ENCODE assay signal across 9 cellular contexts in genomic region chr1:94961994-94962744, GRCh38. TPM values are rescaled to one million over a fixed set of nuclear protein-coding genes. Genes with fewer than 3 reads are reported as not detected.
DNase-seq lines count a peak whose midpoint lies in the region; TF ChIP-seq lines count a peak whose summit lies in the region.
"Had no signal": no experiment of that assay in that cellular context is flagged by ENCODE, and none has a peak within 500 bp of the region (broad histone marks: within the 10 kb centered on the region; RNA-seq: fewer than 3 reads in every experiment).

No MANE protein-coding gene starts in this region.

- H3K36me3 Mint-ChIP-seq in activated T-cell treated with anti-CD3 and anti-CD28 coated beads, Interleukin-2, amount 50 U/mL, for 24 hours (ENCODE audit: low read depth) = no peaks in the 10 kb centered on the region
- no peaks in the 10 kb centered on the region for H3K36me3 Mint-ChIP-seq in activated naive CD8-positive, alpha-beta T cell

- no peak for TF ChIP-seq CTCF in liver (IDR thresholded peaks at IDR 0.05; ENCODE audit: low read depth, low read length, missing input control)
- TF ChIP-seq CTCF in tibial nerve (IDR thresholded peaks at IDR 0.05) = no peak

- no peak for TF ChIP-seq RAD21 in liver (IDR thresholded peaks at IDR 0.05)

- H3K27ac ChIP-seq in liver (ENCODE audit: low read depth in 1 of 2, low read length in 2 of 2) (peak overlapping the region; percentile 92 to 95), tibial nerve (peak overlapping the region; percentile 57 to 87 (median 74))

- H3K4me3 Mint-ChIP-seq in activated T-cell treated with anti-CD3 and anti-CD28 coated beads, Interleukin-2, amount 50 U/mL, for 24 hours = peak overlapping the region; percentile 81
- peak overlapping the region; percentile 86 for H3K4me3 Mint-ChIP-seq in activated naive CD8-positive, alpha-beta T cell

- H3K9me3 Mint-ChIP-seq in activated T-cell treated with anti-CD3 and anti-CD28 coated beads, Interleukin-2, amount 50 U/mL, for 24 hours = no peaks in the 10 kb centered on the region
- no peaks in the 10 kb centered on the region for H3K9me3 Mint-ChIP-seq in activated naive CD8-positive, alpha-beta T cell (ENCODE audit: low read depth)

- peaks cover 6 to 17% (median 12%) of the 10 kb centered on the region in 4 donors for H3K4me1 ChIP-seq in liver (ENCODE audit: control insufficient read depth in 4 of 4, insufficient read depth in 4 of 4, low read length in 3 of 4)
- peaks cover 0 to 24% (median 6%) of the 10 kb centered on the region in 4 donors for H3K4me1 ChIP-seq in tibial nerve

- no peaks in the 10 kb centered on the region for H3K27me3 ChIP-seq in liver (ENCODE audit: control insufficient read depth in 4 of 4, insufficient read depth in 4 of 4, low read length in 3 of 4)
- no peaks in the 10 kb centered on the region for H3K27me3 ChIP-seq in tibial nerve

- no peaks in the 10 kb centered on the region for H3K27me3 Mint-ChIP-seq in activated T-cell treated with anti-CD3 and anti-CD28 coated beads, Interleukin-2, amount 50 U/mL, for 24 hours
- no peaks in the 10 kb centered on the region for H3K27me3 Mint-ChIP-seq in activated naive CD8-positive, alpha-beta T cell

- H3K9ac ChIP-seq in liver (ENCODE audit: low read depth in 1 of 2, low read length in 2 of 2) = peak overlapping the region; percentile 43 to 93

- 54% methylated on average over 5 of the region's 5 CpGs for WGBS in liver
- 48 to 49% methylated on average over 5 of the region's 5 CpGs for WGBS in tibial nerve, 2 donors

- TF ChIP-seq EP300 in tibial nerve (IDR thresholded peaks at IDR 0.05) = no peak

- H3K4me1 Mint-ChIP-seq in activated T-cell treated with anti-CD3 and anti-CD28 coated beads, Interleukin-2, amount 50 U/mL, for 24 hours (ENCODE audit: low read depth) = peaks cover 15% of the 10 kb centered on the region
- H3K4me1 Mint-ChIP-seq in activated naive CD8-positive, alpha-beta T cell (ENCODE audit: low read depth) = peaks cover 22% of the 10 kb centered on the region

- H3K9me3 ChIP-seq in liver (ENCODE audit: control insufficient read depth in 4 of 4, low read length in 3 of 4) = no peaks in the 10 kb centered on the region
- no peaks in the 10 kb centered on the region for H3K9me3 ChIP-seq in tibial nerve

- H3K27ac Mint-ChIP-seq in activated T-cell treated with anti-CD3 and anti-CD28 coated beads, Interleukin-2, amount 50 U/mL, for 24 hours = peak overlapping the region; percentile 89
- peak overlapping the region; percentile 88 for H3K27ac Mint-ChIP-seq in activated naive CD8-positive, alpha-beta T cell

- no peak for DNase-seq in activated T-cell treated with anti-CD3 and anti-CD28 coated beads, Interleukin-2, amount 50 U/mL, for 24 hours
- DNase-seq in activated T-cell treated with anti-CD3 and anti-CD28 coated beads for 4 hours (no peak), tibial nerve (ENCODE audit: low spot score in 2 of 2) (no peak), Ammon's horn (ENCODE audit: low spot score) (no peak), SW 1271 (lab: John Stamatoyannopoulos, UW) (no peak), NCI-H2171 treated with DMSO at 0.1 percent for 48 hours (lab: John Stamatoyannopoulos, UW) (no peak)
- DNase-seq: NCI-H2107 had no signal

- no peak for TF ChIP-seq POLR2A in tibial nerve (IDR thresholded peaks at IDR 0.05)

- H3K36me3 ChIP-seq in liver (ENCODE audit: control insufficient read depth in 4 of 4, insufficient read depth in 3 of 4, low read depth in 1 of 4, low read length in 3 of 4) (no peaks in the 10 kb centered on the region), tibial nerve (no peaks in the 10 kb centered on the region)

- H3K4me3 ChIP-seq in liver (ENCODE audit: low read depth in 1 of 3, low read length in 3 of 3) (peak overlapping the region; percentile 29 to 61 (median 46)), tibial nerve (peak overlapping the region in 3 of 4 donors; percentile 6 to 44 (median 17))

TF ChIP-seq in liver, 16 proteins besides CTCF, POLR2A, EP300 and RAD21:
- TF ChIP-seq SP1 (IDR thresholded peaks at IDR 0.05) (no peak), JUND (IDR thresholded peaks at IDR 0.05) (no peak)

RNA-seq across cellular contexts. Expression of gene CNN3, which starts 35.3 kb away (rescaled TPM):
- total RNA-seq in liver (10 to 100 TPM; 43.9 to 87.4 TPM), tibial nerve (100 to 1,000 TPM; 307 to 344 (median 329) TPM)
- 10 to 100 TPM; 66.8 to 72.3 TPM for polyA plus RNA-seq in liver
